Comparison of ENCODE assay signal across 10 cellular contexts in genomic region chr5:168365581-168366081, GRCh38.
DNase-seq lines count a peak whose midpoint lies in the region; ATAC-seq and TF ChIP-seq lines count a peak whose summit lies in the region.
"Had no signal": no experiment of that assay in that cellular context is flagged by ENCODE, and none has a peak within 500 bp of the region (broad histone marks: within the 10 kb centered on the region; RNA-seq: fewer than 3 reads in every experiment).

No MANE protein-coding gene starts in this region.

- no peak overlapping the region for H2AFZ ChIP-seq in PC-3 (ENCODE audit: low read length)

- H3K4me3 ChIP-seq in PC-3 (ENCODE audit: low read length): peak overlapping the region; percentile 43

- peak overlapping the region; percentile 93 for H3K27ac ChIP-seq in PC-3 (ENCODE audit: low read length)

- POLR2A ChIA-PET in PC-3 (lab: Charles Lee; ENCODE audit: unreplicated experiment): no interaction called here

- CTCF ChIA-PET in PC-3 (lab: Charles Lee): interaction anchor here (0.7 to 1.1 kb wide), 2 partner anchors 51 to 70 kb away, joined by 3 read pairs; no protein-coding TSS in a partner anchor

- no peaks in the 10 kb centered on the region for H3K9me2 ChIP-seq in PC-3 (replicated peaks; ENCODE audit: low read length)

- no peaks in the 10 kb centered on the region for H4K20me1 ChIP-seq in PC-3 (ENCODE audit: low read length)

- TSS peak; percentile 74 for BruUV-seq in PC-3 (replicated peaks; lab: Mats Ljungman, UMichigan)

- H3K9ac ChIP-seq in PC-3 (ENCODE audit: low read length): peak overlapping the region; percentile 54

- intact Hi-C loops in PC-3 (cut with micrococcal nuclease): loop anchor here (1.0 to 5.0 kb wide), 3 partner anchors 36 to 70 kb away; no protein-coding TSS in a partner anchor

- no peaks in the 10 kb centered on the region for H3K9me3 ChIP-seq in PC-3 (ENCODE audit: low read length)

- peaks cover 64% of the 10 kb centered on the region for H3K4me1 ChIP-seq in PC-3 (ENCODE audit: insufficient read depth, low read length)

- H3K79me2 ChIP-seq in PC-3 (ENCODE audit: low read length): peaks cover 82% of the 10 kb centered on the region

- no peaks in the 10 kb centered on the region for H3K27me3 ChIP-seq in PC-3 (ENCODE audit: low read length)

- peak overlapping the region; percentile 82 for H3K4me2 ChIP-seq in PC-3 (ENCODE audit: low read length)

- no peaks in the 10 kb centered on the region for H3F3A ChIP-seq in PC-3 (ENCODE audit: low read length, unreplicated experiment)

- H3K36me3 ChIP-seq in PC-3 (ENCODE audit: low read depth, low read length): no peaks in the 10 kb centered on the region

- ATAC-seq in PC-3 (peak; percentile 32), GM18909 (IDR thresholded peaks at IDR 0.05; ENCODE audit: poor library complexity, unreplicated experiment) (no peak), GM21529 (IDR thresholded peaks at IDR 0.05; ENCODE audit: unreplicated experiment) (no peak), GM18502 (IDR thresholded peaks at IDR 0.05; ENCODE audit: poor library complexity, unreplicated experiment) (no peak)

- DNase-seq in DMS79 (lab: John Stamatoyannopoulos, UW) (peak; percentile 2), PC-3 (peak; percentile 75), fibroblast of peridontal ligament (ENCODE audit: extremely low read depth) (peak; percentile 82), occipital lobe (lab: John Stamatoyannopoulos, UW) (peak; percentile 25), RPMI8226 (no peak)
- DNase-seq: Kasumi-1; stimulated activated CD4-positive, alpha-beta T cell treated with anti-CD3 and anti-CD28 coated beads, Interleukin-4, amount 100 ng/mL, for 4 hours had no signal

- peak; percentile 71 for TF ChIP-seq CTCF in PC-3 (conservative IDR thresholded peaks at IDR 0.05; ENCODE audit: low read depth, low read length)
